ENCODE assay signal across 15 cellular contexts in the genomic region with DNA sequence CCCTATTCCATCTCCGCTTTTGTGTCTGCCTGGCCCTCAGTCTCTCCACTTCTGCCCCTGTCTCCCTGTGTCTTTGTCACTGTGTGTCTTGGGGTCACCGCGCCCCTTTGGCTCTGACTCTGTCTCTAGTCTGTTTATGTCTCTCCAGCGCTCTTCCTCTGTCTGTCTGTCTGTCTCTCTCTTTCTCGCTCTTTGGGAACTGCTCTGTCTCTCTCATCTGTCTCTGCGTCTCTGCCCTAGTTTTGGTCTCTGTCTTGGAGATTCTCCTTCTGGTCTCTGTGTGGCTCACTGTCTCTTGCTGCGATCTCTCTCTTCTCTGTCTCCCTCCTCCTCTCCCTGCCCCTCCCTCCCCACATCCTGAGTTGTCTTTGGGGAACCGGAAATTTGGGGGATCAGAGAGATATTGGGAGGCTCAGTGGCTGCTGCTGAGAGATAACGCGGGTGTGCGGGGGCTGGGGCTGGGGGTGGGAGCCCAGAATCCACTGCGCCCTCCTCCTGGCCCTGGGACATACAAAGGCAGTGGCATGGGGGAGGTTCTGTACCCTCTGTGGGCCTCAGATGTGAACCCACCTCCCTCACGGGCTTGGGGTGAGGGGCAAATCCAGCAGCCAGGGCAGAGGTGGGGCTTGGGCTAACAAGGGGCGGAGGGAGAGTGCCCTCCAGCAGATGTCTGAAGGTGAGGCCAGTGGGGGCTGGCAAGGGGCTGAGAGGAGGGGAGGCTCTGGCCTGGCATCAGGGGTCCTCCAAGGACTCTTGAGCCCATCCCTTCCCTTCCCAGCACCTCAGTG. TPM values are rescaled to one million over a fixed set of nuclear protein-coding genes. Genes with fewer than 3 reads are reported as not detected.
DNase-seq lines count a peak whose midpoint lies in the region; ATAC-seq, FAIRE-seq and TF ChIP-seq lines count a peak whose summit lies in the region.
"Had no signal": no experiment of that assay in that cellular context is flagged by ENCODE, and none has a peak within 500 bp of the region (broad histone marks: within the 10 kb centered on the region; RNA-seq: fewer than 3 reads in every experiment).

No MANE protein-coding gene starts in this region.

- no peaks in the 10 kb centered on the region for H3K36me3 ChIP-seq in BLaER1
- no peaks in the 10 kb centered on the region for H3K36me3 ChIP-seq in HepG2 (replicated peaks in 1 of 2; ENCODE audit: control insufficient read depth in 1 of 2, insufficient read depth in 2 of 2, low read length in 2 of 2)
- H3K36me3 ChIP-seq: esophagus squamous epithelium, lower lobe of right lung had no signal

- in situ Hi-C loops in HepG2 (cut with HindIII; ENCODE audit: extremely low pct_ligation_motif_present, low pct_unique_long_range_greater_than_20kb): no loop called here

- H4K20me1 ChIP-seq in BLaER1: no peaks in the 10 kb centered on the region
- no peaks in the 10 kb centered on the region for H4K20me1 ChIP-seq in HepG2 (ENCODE audit: insufficient read depth, low read length)

- H3K4me3 ChIP-seq in BLaER1 (no peak overlapping the region), HepG2 (replicated peaks in 1 of 3; ENCODE audit: insufficient read depth in 1 of 3, low read depth in 2 of 3, low read length in 3 of 3) (no peak overlapping the region)
- peak overlapping the region; percentile 43 for H3K4me3 ChIP-seq in Jurkat, Clone E6-1 (ENCODE audit: low read length)
- H3K4me3 ChIP-seq: esophagus squamous epithelium, lower lobe of right lung had no signal

- no peak for ATAC-seq in effector memory CD8-positive, alpha-beta T cell (replicated peaks)
- no peak for ATAC-seq in HepG2

- no peaks in the 10 kb centered on the region for H3K27me3 ChIP-seq in BLaER1
- peaks cover 0 to 1% of the 10 kb centered on the region in 2 experiments; a peak in 3 of 5 replicates for H3K27me3 ChIP-seq in HepG2 (ENCODE audit: control insufficient read depth in 1 of 2, insufficient read depth in 2 of 2, low read length in 2 of 2)

- POLR2A ChIA-PET in HepG2 (lab: Yijun Ruan, JAX): no interaction called here

- H2AFZ ChIP-seq in HepG2 (ENCODE audit: low read length): no peak overlapping the region

- CTCF ChIA-PET in HepG2 (lab: Yijun Ruan, JAX; ENCODE audit: low intra/inter-chr PET ratio, low total read pairs): no interaction called here

- no peak for FAIRE-seq in HepG2 (lab: Jason Lieb, UNC)
- FAIRE-seq: GM12891 had no signal

- H3K4me2 ChIP-seq in BLaER1: peak overlapping the region; percentile 50
- no peak overlapping the region for H3K4me2 ChIP-seq in HepG2 (ENCODE audit: low read depth, low read length)

- peak overlapping the region; percentile 50 to 60 for H3K4me3 Mint-ChIP-seq in effector memory CD8-positive, alpha-beta T cell

- 0 out of 2 replicates have a peak overlapping the region, but pooled peaks have one; percentile 30 for H3K27ac ChIP-seq in BLaER1
- H3K27ac ChIP-seq in HepG2 (ENCODE audit: extremely low read length, insufficient read depth, low read length): no peak overlapping the region
- H3K27ac ChIP-seq: lower lobe of right lung had no signal

- H3K9me3 Mint-ChIP-seq in effector memory CD8-positive, alpha-beta T cell: no peaks in the 10 kb centered on the region

- TF ChIP-seq POLR2A in HepG2 (IDR thresholded peaks at IDR 0.05; ENCODE audit: insufficient read depth in 1 of 2, low read depth in 2 of 2, low read length in 2 of 2): no peak

- no TSS peak for BruUV-seq in HepG2 (replicated peaks; lab: Mats Ljungman, UMichigan)

- no peaks in the 10 kb centered on the region for H3K27me3 Mint-ChIP-seq in effector memory CD8-positive, alpha-beta T cell

- no peaks in the 10 kb centered on the region for H3K9me3 ChIP-seq in BLaER1
- no peaks in the 10 kb centered on the region for H3K9me3 ChIP-seq in HepG2 (ENCODE audit: low read length)
- H3K9me3 ChIP-seq: esophagus squamous epithelium, lower lobe of right lung had no signal

- intact Hi-C loops in HepG2 (cut with micrococcal nuclease; ENCODE audit: unreplicated experiment): no loop called here

- peaks cover 24 to 38% of the 10 kb centered on the region in 2 donors for H3K4me1 Mint-ChIP-seq in effector memory CD8-positive, alpha-beta T cell (ENCODE audit: low read depth in 2 of 2)

- H3K27ac Mint-ChIP-seq in effector memory CD8-positive, alpha-beta T cell: peak overlapping the region; percentile 10 to 83

- 61% methylated on average over 14 of the region's 14 CpGs for WGBS in HepG2 (ENCODE audit: low lambda C conversion rate)

- H3K79me2 ChIP-seq in HepG2 (ENCODE audit: insufficient read depth, low read length): no peaks in the 10 kb centered on the region

- TF ChIP-seq CTCF in HepG2 (CRISPR knock-in tag; IDR thresholded peaks at IDR 0.05): no peak

- TF ChIP-seq RAD21 in HepG2 (CRISPR knock-in tag; IDR thresholded peaks at IDR 0.05): no peak

- DNase-seq in Jurkat, Clone E6-1 (ENCODE audit: low read depth, low spot score): peak; percentile 97
- DNase-seq in activated CD4-positive, alpha-beta T cell treated with anti-CD3 and anti-CD28 coated beads, Interleukin-2, amount 50 U/mL, for 48 hours: peak; percentile 62 to 63
- DNase-seq in effector memory CD8-positive, alpha-beta T cell: no peak
- no peak for DNase-seq in germinal center (ENCODE audit: low spot score)
- DNase-seq in HepG2 (ENCODE audit: low spot score): no peak
- DNase-seq in hypothalamus (lab: John Stamatoyannopoulos, UW): no peak
- DNase-seq in NCI-H2107 (lab: John Stamatoyannopoulos, UW): no peak
- DNase-seq: DMS79 treated with DMSO at 0.1 percent for 48 hours, esophagus squamous epithelium, lower lobe of right lung, NCI-H1048, NCI-H510A, T-helper 9 cell had no signal

- no peak overlapping the region for H3K9ac ChIP-seq in BLaER1
- no peak overlapping the region for H3K9ac ChIP-seq in HepG2 (ENCODE audit: insufficient read depth, low read depth, low read length)

- H3K4me1 ChIP-seq in BLaER1 (peaks cover 24% of the 10 kb centered on the region), HepG2 (ENCODE audit: insufficient read depth, low read length) (0 out of 2 replicates have a peak, but pooled peaks cover 5% of the 10 kb centered on the region)

- H3K36me3 Mint-ChIP-seq in effector memory CD8-positive, alpha-beta T cell (ENCODE audit: insufficient read depth): no peaks in the 10 kb centered on the region

- no peak for TF ChIP-seq EP300 in HepG2 (IDR thresholded peaks at IDR 0.05; ENCODE audit: low read depth in 2 of 2, low read length in 2 of 2)
- no peak for TF ChIP-seq EP300 in HepG2 (CRISPR knock-in tag; IDR thresholded peaks at IDR 0.05; ENCODE audit: borderline replicate concordance)

RNA-seq across cellular contexts. Expression of gene LAT, which starts 24.4 kb away (rescaled TPM):
- 216 TPM for polyA plus RNA-seq in Jurkat, Clone E6-1 (2012; ENCODE audit: insufficient read depth, insufficient read length)
- 0.28 and 2.0 TPM in 2 replicates for total RNA-seq in HepG2 (2016; rRNA removed; fragmentation: Illumina TruSeq; extraction: Trizol)
- 0.71 and 1.1 TPM in 2 replicates for total RNA-seq in HepG2 (2016; cell fraction: cytosol; rRNA removed; fragmentation: Illumina TruSeq; extraction: Trizol; ENCODE audit: low read depth)
- total RNA-seq in HepG2 (2016; cell fraction: insoluble cytoplasmic fraction; rRNA removed; fragmentation: Illumina TruSeq; extraction: Trizol): 0.19 and 2.0 TPM in 2 replicates
- 1.5 and 1.8 TPM in 2 replicates for total RNA-seq in HepG2 (2016; cell fraction: membrane; rRNA removed; fragmentation: Illumina TruSeq; extraction: Trizol)
- total RNA-seq in HepG2 (2016; cell fraction: nucleus; rRNA removed; fragmentation: Illumina TruSeq; extraction: Trizol): 2.0 and 3.6 TPM in 2 replicates
- 3.0 and 4.3 TPM in 2 replicates for polyA plus RNA-seq in HepG2 (2011; rRNA removed)
- polyA plus RNA-seq in HepG2 (2011; cell fraction: cytosol; rRNA removed): 1.2 and 1.3 TPM in 2 replicates
- 42.2 and 55.6 TPM in 2 replicates for polyA plus RNA-seq in HepG2 (2011; cell fraction: nucleus; rRNA removed)
- 2.4 and 3.0 TPM in 2 replicates for polyA plus RNA-seq in HepG2 (2012)
- polyA plus RNA-seq in HepG2 (2016; cell fraction: cytosol; fragmentation: Illumina TruSeq; extraction: Trizol; ENCODE audit: low read depth): 1.5 and 2.0 TPM in 2 replicates
- polyA plus RNA-seq in HepG2 (2016; cell fraction: insoluble cytoplasmic fraction; fragmentation: Illumina TruSeq; extraction: Trizol; ENCODE audit: low read depth): 0.61 and 1.5 TPM in 2 replicates
- 0.76 and 1.3 TPM in 2 replicates for polyA plus RNA-seq in HepG2 (2016; cell fraction: membrane; fragmentation: Illumina TruSeq; extraction: Trizol; ENCODE audit: low read depth)
- polyA plus RNA-seq in HepG2 (2016; cell fraction: nucleus; fragmentation: Illumina TruSeq; extraction: Trizol; ENCODE audit: insufficient read depth, low read depth): 21.1 and 21.3 TPM in 2 replicates
- 0.65 and 2.3 TPM in 2 replicates for polyA minus RNA-seq in HepG2 (2011; rRNA and poly(A)+ RNA removed; ENCODE audit: low replicate concordance)
- polyA minus RNA-seq in HepG2 (2011; cell fraction: cytosol; rRNA and poly(A)+ RNA removed): not detected in 2 replicates
- polyA minus RNA-seq in HepG2 (2011; cell fraction: nucleus; rRNA and poly(A)+ RNA removed): 3.9 and 4.8 TPM in 2 replicates

RNA-seq across cellular contexts. Expression of gene SPNS1, which starts 34.7 kb away (rescaled TPM):
- polyA plus RNA-seq in Jurkat, Clone E6-1 (2012; ENCODE audit: insufficient read depth, insufficient read length): 36.3 TPM
- 18.3 and 38.8 TPM in 2 replicates for total RNA-seq in HepG2 (2016; rRNA removed; fragmentation: Illumina TruSeq; extraction: Trizol)
- total RNA-seq in HepG2 (2016; cell fraction: cytosol; rRNA removed; fragmentation: Illumina TruSeq; extraction: Trizol; ENCODE audit: low read depth): 13.0 and 15.9 TPM in 2 replicates
- total RNA-seq in HepG2 (2016; cell fraction: insoluble cytoplasmic fraction; rRNA removed; fragmentation: Illumina TruSeq; extraction: Trizol): 17.8 and 38.0 TPM in 2 replicates
- 23.6 and 31.2 TPM in 2 replicates for total RNA-seq in HepG2 (2016; cell fraction: membrane; rRNA removed; fragmentation: Illumina TruSeq; extraction: Trizol)
- total RNA-seq in HepG2 (2016; cell fraction: nucleus; rRNA removed; fragmentation: Illumina TruSeq; extraction: Trizol): 30.5 and 35.2 TPM in 2 replicates
- polyA plus RNA-seq in HepG2 (2011; rRNA removed): 24.3 and 25.6 TPM in 2 replicates
- 25.3 and 36.6 TPM in 2 replicates for polyA plus RNA-seq in HepG2 (2011; cell fraction: cytosol; rRNA removed)
- polyA plus RNA-seq in HepG2 (2011; cell fraction: nucleus; rRNA removed): 80.6 and 105 TPM in 2 replicates
- 25.8 and 30.2 TPM in 2 replicates for polyA plus RNA-seq in HepG2 (2012)
- 16.4 and 19.8 TPM in 2 replicates for polyA plus RNA-seq in HepG2 (2016; cell fraction: cytosol; fragmentation: Illumina TruSeq; extraction: Trizol; ENCODE audit: low read depth)
- polyA plus RNA-seq in HepG2 (2016; cell fraction: insoluble cytoplasmic fraction; fragmentation: Illumina TruSeq; extraction: Trizol; ENCODE audit: low read depth): 25.1 and 26.7 TPM in 2 replicates
- polyA plus RNA-seq in HepG2 (2016; cell fraction: membrane; fragmentation: Illumina TruSeq; extraction: Trizol; ENCODE audit: low read depth): 23.9 and 29.7 TPM in 2 replicates
- polyA plus RNA-seq in HepG2 (2016; cell fraction: nucleus; fragmentation: Illumina TruSeq; extraction: Trizol; ENCODE audit: insufficient read depth, low read depth): 75.3 and 81.1 TPM in 2 replicates
- 60.3 and 75.2 TPM in 2 replicates for polyA minus RNA-seq in HepG2 (2011; rRNA and poly(A)+ RNA removed; ENCODE audit: low replicate concordance)
- polyA minus RNA-seq in HepG2 (2011; cell fraction: cytosol; rRNA and poly(A)+ RNA removed): 27.4 and 28.1 TPM in 2 replicates
- 11.1 and 11.8 TPM in 2 replicates for polyA minus RNA-seq in HepG2 (2011; cell fraction: nucleus; rRNA and poly(A)+ RNA removed)

RNA-seq across cellular contexts. Expression of gene NFATC2IP, which starts 58.5 kb away (rescaled TPM):
- 59.5 TPM for polyA plus RNA-seq in Jurkat, Clone E6-1 (2012; ENCODE audit: insufficient read depth, insufficient read length)
- total RNA-seq in HepG2 (2016; rRNA removed; fragmentation: Illumina TruSeq; extraction: Trizol): 18.2 and 32.1 TPM in 2 replicates
- 8.8 and 9.0 TPM in 2 replicates for total RNA-seq in HepG2 (2016; cell fraction: cytosol; rRNA removed; fragmentation: Illumina TruSeq; extraction: Trizol; ENCODE audit: low read depth)
- total RNA-seq in HepG2 (2016; cell fraction: insoluble cytoplasmic fraction; rRNA removed; fragmentation: Illumina TruSeq; extraction: Trizol): 16.5 and 31.5 TPM in 2 replicates
- total RNA-seq in HepG2 (2016; cell fraction: membrane; rRNA removed; fragmentation: Illumina TruSeq; extraction: Trizol): 13.0 and 14.4 TPM in 2 replicates
- 39.2 and 44.2 TPM in 2 replicates for total RNA-seq in HepG2 (2016; cell fraction: nucleus; rRNA removed; fragmentation: Illumina TruSeq; extraction: Trizol)
- polyA plus RNA-seq in HepG2 (2011; rRNA removed): 46.6 and 48.5 TPM in 2 replicates
- polyA plus RNA-seq in HepG2 (2011; cell fraction: cytosol; rRNA removed): 17.8 and 17.9 TPM in 2 replicates
- 95.6 and 102 TPM in 2 replicates for polyA plus RNA-seq in HepG2 (2011; cell fraction: nucleus; rRNA removed)
- 21.4 and 26.1 TPM in 2 replicates for polyA plus RNA-seq in HepG2 (2012)
- 2.0 and 2.2 TPM in 2 replicates for polyA plus RNA-seq in HepG2 (2016; cell fraction: cytosol; fragmentation: Illumina TruSeq; extraction: Trizol; ENCODE audit: low read depth)
- polyA plus RNA-seq in HepG2 (2016; cell fraction: insoluble cytoplasmic fraction; fragmentation: Illumina TruSeq; extraction: Trizol; ENCODE audit: low read depth): 17.1 and 18.6 TPM in 2 replicates
- 5.0 and 5.5 TPM in 2 replicates for polyA plus RNA-seq in HepG2 (2016; cell fraction: membrane; fragmentation: Illumina TruSeq; extraction: Trizol; ENCODE audit: low read depth)
- 172 and 177 TPM in 2 replicates for polyA plus RNA-seq in HepG2 (2016; cell fraction: nucleus; fragmentation: Illumina TruSeq; extraction: Trizol; ENCODE audit: insufficient read depth, low read depth)
- polyA minus RNA-seq in HepG2 (2011; rRNA and poly(A)+ RNA removed; ENCODE audit: low replicate concordance): 44.3 and 90.2 TPM in 2 replicates
- polyA minus RNA-seq in HepG2 (2011; cell fraction: cytosol; rRNA and poly(A)+ RNA removed): 8.3 and 8.6 TPM in 2 replicates
- 49.6 and 61.2 TPM in 2 replicates for polyA minus RNA-seq in HepG2 (2011; cell fraction: nucleus; rRNA and poly(A)+ RNA removed)

Comparison
In these comparisons a context has a peak if more than half of its experiments do, and no peak if none do; other contexts are left out.
1. DNase-seq: peak in Jurkat, Clone E6-1 (single experiment) and activated CD4-positive, alpha-beta T cell treated with anti-CD3 and anti-CD28 coated beads, Interleukin-2, amount 50 U/mL, for 48 hours (2 of 2); none in effector memory CD8-positive, alpha-beta T cell (0 of 3), germinal center (single experiment), HepG2 (single experiment), hypothalamus (0 of 51) and NCI-H2107 (single experiment).